ENCODE assay signal across 1 cellular context in the genomic region with DNA sequence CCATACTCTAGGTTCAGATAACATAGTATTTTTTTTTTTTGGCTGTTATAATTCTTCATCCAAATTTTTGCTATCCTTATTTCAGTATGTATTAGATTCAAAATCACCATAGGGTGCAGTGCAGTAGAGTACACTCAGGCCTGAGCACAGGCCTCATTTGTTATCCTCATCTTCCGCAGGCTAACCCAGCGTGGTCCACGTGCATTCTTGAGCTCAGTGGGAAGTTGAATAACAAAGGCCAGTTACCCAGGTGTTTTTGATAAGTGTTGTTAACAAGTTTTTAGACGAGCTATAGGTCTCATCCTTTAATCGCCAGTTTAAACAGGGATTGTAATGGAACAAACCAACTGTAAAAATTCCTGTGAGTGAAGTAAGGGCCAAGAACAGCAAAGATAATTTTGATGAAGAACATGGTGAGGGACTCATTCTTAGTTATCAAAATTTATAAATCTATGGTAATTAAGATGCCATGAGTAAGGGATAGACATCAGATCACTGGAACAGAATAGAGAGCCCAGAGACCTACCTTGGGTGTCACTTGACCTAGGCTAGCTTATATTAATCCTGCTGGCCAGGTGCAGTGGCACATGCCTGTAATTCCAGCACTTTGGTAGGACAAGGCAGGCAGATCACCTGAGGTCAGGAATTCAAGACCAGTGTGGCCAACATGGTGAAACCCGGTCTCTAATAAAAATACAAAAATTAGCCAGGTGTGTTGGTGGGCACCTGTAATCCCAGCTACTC.
TF ChIP-seq lines count a peak whose summit lies in the region.

No MANE protein-coding gene starts in this region.

TF ChIP-seq in H1, 55 proteins besides CTCF, POLR2A, EP300 and RAD21:
- TF ChIP-seq CHD1 (IDR thresholded peaks at IDR 0.05; ENCODE audit: low read depth, low read length) (no peak), POU5F1 (IDR thresholded peaks at IDR 0.05; ENCODE audit: low read depth, low read length) (peak; percentile 42; the same call in 1 of the 2 replicates), SUZ12 (IDR thresholded peaks at IDR 0.05; ENCODE audit: low read length) (no peak), FOSL1 (IDR thresholded peaks at IDR 0.05; ENCODE audit: insufficient read depth, low read depth, low read length) (no peak), HDAC2 (IDR thresholded peaks at IDR 0.05; ENCODE audit: borderline replicate concordance in 1 of 2, low read depth in 2 of 2, low read length in 2 of 2) (no peak), TCF12 (IDR thresholded peaks at IDR 0.05; ENCODE audit: low read depth, low read length) (peak; percentile 80; the same call in 1 of the 2 replicates), SIN3A (conservative IDR thresholded peaks at IDR 0.05 in 1 of 2, IDR thresholded peaks at IDR 0.05 in 1 of 2; ENCODE audit: low read depth in 1 of 2, low read length in 2 of 2) (no peak; a peak in 1 of 4 replicates), CBX5 (IDR thresholded peaks at IDR 0.05; ENCODE audit: low read depth, low read length) (no peak), EGR1 (IDR thresholded peaks at IDR 0.05; ENCODE audit: borderline replicate concordance, low read depth, low read length) (no peak), GTF2F1 (IDR thresholded peaks at IDR 0.05; ENCODE audit: borderline replicate concordance, low read depth, low read length) (no peak), ZNF274 (IDR thresholded peaks at IDR 0.05; ENCODE audit: borderline replicate concordance, extremely low read depth, low read length) (no peak), CREB1 (IDR thresholded peaks at IDR 0.05) (no peak)
- TF ChIP-seq, protein P1, sequence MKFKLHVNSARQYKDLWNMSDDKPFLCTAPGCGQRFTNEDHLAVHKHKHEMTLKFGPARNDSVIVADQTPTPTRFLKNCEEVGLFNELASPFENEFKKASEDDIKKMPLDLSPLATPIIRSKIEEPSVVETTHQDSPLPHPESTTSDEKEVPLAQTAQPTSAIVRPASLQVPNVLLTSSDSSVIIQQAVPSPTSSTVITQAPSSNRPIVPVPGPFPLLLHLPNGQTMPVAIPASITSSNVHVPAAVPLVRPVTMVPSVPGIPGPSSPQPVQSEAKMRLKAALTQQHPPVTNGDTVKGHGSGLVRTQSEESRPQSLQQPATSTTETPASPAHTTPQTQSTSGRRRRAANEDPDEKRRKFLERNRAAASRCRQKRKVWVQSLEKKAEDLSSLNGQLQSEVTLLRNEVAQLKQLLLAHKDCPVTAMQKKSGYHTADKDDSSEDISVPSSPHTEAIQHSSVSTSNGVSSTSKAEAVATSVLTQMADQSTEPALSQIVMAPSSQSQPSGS (IDR thresholded peaks at IDR 0.05; ENCODE audit: low read length): no peak
- TF ChIP-seq, protein P2, sequence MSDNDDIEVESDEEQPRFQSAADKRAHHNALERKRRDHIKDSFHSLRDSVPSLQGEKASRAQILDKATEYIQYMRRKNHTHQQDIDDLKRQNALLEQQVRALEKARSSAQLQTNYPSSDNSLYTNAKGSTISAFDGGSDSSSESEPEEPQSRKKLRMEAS (IDR thresholded peaks at IDR 0.05): peak; percentile 69
